In genomic region chr2:235270951-235271350, GRCh38 we compare ENCODE assay signal across 8 cellular contexts.
DNase-seq lines count a peak whose midpoint lies in the region; ATAC-seq lines count a peak whose summit lies in the region.

No MANE protein-coding gene starts in this region.

- peak; percentile 6 to 52 for DNase-seq in stimulated activated CD4-positive, alpha-beta T cell treated with anti-CD3 and anti-CD28 coated beads, Interleukin-12 subunit alpha, Interleukin-12 subunit beta, amount 100 ng/mL, for 24 hours (ENCODE audit: low read depth in 2 of 2)
- DNase-seq in stimulated activated CD4-positive, alpha-beta T cell treated with anti-CD3 and anti-CD28 coated beads, Interleukin-4, amount 100 ng/mL, for 4 hours = no peak
- peak; percentile 77 for DNase-seq in activated CD8-positive, alpha-beta memory T cell treated with anti-CD3 and anti-CD28 coated beads, Interleukin-2, amount 50 U/mL, for 48 hours
- DNase-seq in stimulated activated CD4-positive, alpha-beta T cell treated with anti-CD3 and anti-CD28 coated beads, Interleukin-4, amount 100 ng/mL, for 48 hours (ENCODE audit: low read depth in 2 of 2) = peak; percentile 32 to 45
- DNase-seq in posterior cingulate gyrus (no peak), DMS79 (lab: John Stamatoyannopoulos, UW) (no peak), NCI-H2227 treated with DMSO at 0.1 percent for 48 hours (lab: John Stamatoyannopoulos, UW) (no peak)

- ATAC-seq in HG03432 (IDR thresholded peaks at IDR 0.05; ENCODE audit: unreplicated experiment) = peak; percentile 95

- intact Hi-C loops in posterior cingulate gyrus (cut with DNase I) = no loop called here

Comparison
In these comparisons a context has a peak if more than half of its experiments do, and no peak if none do; other contexts are left out.
1. DNase-seq: peak in stimulated activated CD4-positive, alpha-beta T cell treated with anti-CD3 and anti-CD28 coated beads, Interleukin-12 subunit alpha, Interleukin-12 subunit beta, amount 100 ng/mL, for 24 hours (2 of 2), activated CD8-positive, alpha-beta memory T cell treated with anti-CD3 and anti-CD28 coated beads, Interleukin-2, amount 50 U/mL, for 48 hours (single experiment) and stimulated activated CD4-positive, alpha-beta T cell treated with anti-CD3 and anti-CD28 coated beads, Interleukin-4, amount 100 ng/mL, for 48 hours (2 of 2); none in stimulated activated CD4-positive, alpha-beta T cell treated with anti-CD3 and anti-CD28 coated beads, Interleukin-4, amount 100 ng/mL, for 4 hours (0 of 2), posterior cingulate gyrus (0 of 10), DMS79 (single experiment) and NCI-H2227 treated with DMSO at 0.1 percent for 48 hours (single experiment).